ENCODE assay signal across 16 cellular contexts in the genomic region with DNA sequence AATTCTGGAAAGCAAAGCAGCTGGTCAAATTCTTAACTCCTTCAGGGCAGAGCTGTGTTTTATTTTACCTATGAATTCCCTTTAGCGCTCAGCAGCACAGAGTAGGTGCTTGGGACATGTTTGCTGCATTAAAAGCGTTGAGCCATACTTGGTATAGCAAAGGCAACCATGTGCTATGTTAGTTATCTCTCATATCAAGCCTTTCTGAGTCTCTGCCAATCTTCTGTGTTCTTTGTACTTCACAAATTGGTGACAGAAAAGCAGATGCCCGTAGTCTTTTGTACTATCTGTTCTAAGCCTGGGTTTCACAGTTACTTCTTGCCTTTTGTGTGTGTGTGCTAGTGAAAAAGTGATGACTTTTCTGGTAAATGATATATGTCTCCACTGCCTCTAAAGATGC.
"Had no signal": no experiment of that assay in that cellular context is flagged by ENCODE, and none has a peak within 500 bp of the region (broad histone marks: within the 10 kb centered on the region; RNA-seq: fewer than 3 reads in every experiment).

No MANE protein-coding gene starts in this region.

- ATAC-seq: effector memory CD8-positive, alpha-beta T cell; foreskin keratinocyte; natural killer cell; T-helper 17 cell had no signal

- H3K9me3 Mint-ChIP-seq: activated T-cell treated with anti-CD3 and anti-CD28 coated beads, Interleukin-2, amount 50 U/mL, for 4 hours; dendritic cell treated with granulocyte-macrophage colony-stimulating factor and Interleukin-4, amounts not matched to agents 40 ng/mL and 50 ng/mL, for 4 days; effector memory CD8-positive, alpha-beta T cell; natural killer cell had no signal

- H3K27ac Mint-ChIP-seq: dendritic cell treated with granulocyte-macrophage colony-stimulating factor and Interleukin-4, amounts not matched to agents 40 ng/mL and 50 ng/mL, for 4 days; effector memory CD8-positive, alpha-beta T cell; natural killer cell; T-helper 17 cell; type B pancreatic cell had no signal

- H3K4me1 Mint-ChIP-seq: natural killer cell had no signal

- H3K4me3 Mint-ChIP-seq: activated T-cell treated with anti-CD3 and anti-CD28 coated beads, Interleukin-2, amount 50 U/mL, for 4 hours; dendritic cell treated with granulocyte-macrophage colony-stimulating factor and Interleukin-4, amounts not matched to agents 40 ng/mL and 50 ng/mL, for 4 days; effector memory CD8-positive, alpha-beta T cell; natural killer cell; T-helper 17 cell; type B pancreatic cell had no signal

- H3K36me3 Mint-ChIP-seq: natural killer cell, type B pancreatic cell had no signal

- DNase-seq: activated CD4-positive, alpha-beta T cell treated with anti-CD3 and anti-CD28 coated beads for 4 hours; activated naive CD4-positive, alpha-beta T cell; activated T-cell treated with anti-CD3 and anti-CD28 coated beads, Interleukin-2, amount 50 U/mL, for 4 hours; brain microvascular endothelial cell; effector memory CD8-positive, alpha-beta T cell; foreskin keratinocyte; glutamatergic neuron; kidney glomerular epithelial cell; mesendoderm; natural killer cell; nucleus accumbens; stimulated activated CD4-positive, alpha-beta T cell treated with anti-CD3 and anti-CD28 coated beads, Interleukin-4, amount 100 ng/mL, for 1 hour; stimulated activated naive CD4-positive, alpha-beta T cell; T-helper 17 cell had no signal
